ENCODE assay signal across 11 cellular contexts in the genomic region with DNA sequence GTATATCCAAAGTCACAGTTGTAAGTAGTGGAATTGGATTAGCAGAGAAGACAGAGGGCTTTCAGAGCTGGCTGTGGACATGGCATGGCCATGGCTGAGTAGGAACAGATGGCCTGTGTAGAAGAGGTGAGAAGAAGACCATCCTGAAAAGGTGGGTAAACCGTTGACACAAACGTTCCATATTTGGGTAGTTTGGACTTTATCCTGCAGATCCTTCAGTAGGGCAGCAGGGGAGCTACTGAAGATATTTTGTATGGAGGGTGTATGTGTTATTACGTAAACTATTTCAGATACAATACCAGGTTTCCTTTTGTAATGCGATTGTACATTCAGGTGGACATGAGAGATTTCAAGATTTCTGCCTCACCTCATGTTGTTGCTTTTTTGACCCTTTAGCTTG. TPM values are rescaled to one million over a fixed set of nuclear protein-coding genes. Genes with fewer than 3 reads are reported as not detected.
DNase-seq lines count a peak whose midpoint lies in the region; ATAC-seq and TF ChIP-seq lines count a peak whose summit lies in the region.
"Had no signal": no experiment of that assay in that cellular context is flagged by ENCODE, and none has a peak within 500 bp of the region (broad histone marks: within the 10 kb centered on the region; RNA-seq: fewer than 3 reads in every experiment).

No MANE protein-coding gene starts in this region.

- peaks cover 2% of the 10 kb centered on the region for H3K36me3 Mint-ChIP-seq in T-helper 17 cell (ENCODE audit: low read depth)

- H3K27me3 Mint-ChIP-seq in T-helper 17 cell, result no peaks in the 10 kb centered on the region

- H3K4me3 Mint-ChIP-seq in T-helper 17 cell, result peak overlapping the region; percentile 98

- DNase-seq in cardiac muscle cell (ENCODE audit: low read depth in 1 of 2, low spot score in 1 of 2) (peak in 1 of 2 donors; percentile 27), right atrium auricular region (ENCODE audit: low spot score) (no peak), T-helper 17 cell (no peak), fibroblast of the aortic adventitia (ENCODE audit: low read depth) (no peak), inferior parietal cortex (ENCODE audit: extremely low spot score) (no peak), spleen (no peak), tibial artery (no peak)
- DNase-seq: activated CD8-positive, alpha-beta memory T cell treated with anti-CD3 and anti-CD28 coated beads, Interleukin-2, amount 50 U/mL, for 4 hours; foreskin melanocyte; NCI-H526 had no signal

- peaks cover 25% of the 10 kb centered on the region for H3K36me3 ChIP-seq in cardiac muscle cell
- H3K36me3 ChIP-seq in right atrium auricular region, result peaks cover 32% of the 10 kb centered on the region
- H3K36me3 ChIP-seq in stomach smooth muscle (ENCODE audit: control insufficient read depth in 2 of 2, insufficient read depth in 2 of 2, low read length in 2 of 2), result peaks cover 14 to 16% of the 10 kb centered on the region in 2 donors
- peaks cover 0 to 49% (median 27%) of the 10 kb centered on the region in 6 donors for H3K36me3 ChIP-seq in spleen
- H3K36me3 ChIP-seq in tibial artery, result peaks cover 23 to 33% (median 26%) of the 10 kb centered on the region in 3 donors

- no peak for ATAC-seq in T-helper 17 cell

- intact Hi-C loops in spleen (cut with DNase I; ENCODE audit: low total_unique reads), result no loop called here
- intact Hi-C loops in tibial artery (cut with DNase I; ENCODE audit: low total_unique reads), result no loop called here

- TF ChIP-seq POLR2A in spleen (IDR thresholded peaks at IDR 0.05), result no peak

- H3K9me3 ChIP-seq in cardiac muscle cell (ENCODE audit: low read depth) (no peaks in the 10 kb centered on the region), right atrium auricular region (no peaks in the 10 kb centered on the region), T-helper 17 cell (ENCODE audit: control insufficient read depth, low read length, poor library complexity, severe bottlenecking) (no peaks in the 10 kb centered on the region), stomach smooth muscle (ENCODE audit: control insufficient read depth in 2 of 2, low read length in 2 of 2) (no peaks in the 10 kb centered on the region), spleen (peaks cover 0 to 5% (median 0%) of the 10 kb centered on the region in 8 donors), tibial artery (no peaks in the 10 kb centered on the region)

- H3K4me1 ChIP-seq in cardiac muscle cell (ENCODE audit: low read depth) (peaks cover 10% of the 10 kb centered on the region), right atrium auricular region (peaks cover 0 to 40% of the 10 kb centered on the region in 2 donors), stomach smooth muscle (ENCODE audit: control insufficient read depth, insufficient read depth, low read length) (peaks cover 32% of the 10 kb centered on the region), spleen (peaks cover 24 to 68% (median 42%) of the 10 kb centered on the region in 6 donors), tibial artery (peaks cover 0 to 44% (median 26%) of the 10 kb centered on the region in 4 donors)

- peak overlapping the region; percentile 43 for H3K27ac Mint-ChIP-seq in T-helper 17 cell

- WGBS in spleen, 5 donors, result 43 to 69% (median 60%) methylated on average over 4 of the region's 4 CpGs

- no peak overlapping the region for H3K4me3 ChIP-seq in cardiac muscle cell
- H3K4me3 ChIP-seq in right atrium auricular region, result no peak overlapping the region
- H3K4me3 ChIP-seq in fibroblast of the aortic adventitia (ENCODE audit: low read depth, low read length), result peak overlapping the region; percentile 93
- H3K4me3 ChIP-seq in stomach smooth muscle (ENCODE audit: low read length in 2 of 2), result peak overlapping the region in 1 of 2 donors; percentile 40
- peak overlapping the region in 2 of 8 donors; percentile 71 to 87 for H3K4me3 ChIP-seq in spleen
- no peak overlapping the region for H3K4me3 ChIP-seq in tibial artery

- H3K27ac ChIP-seq in cardiac muscle cell (no peak overlapping the region), right atrium auricular region (peak overlapping the region in 1 of 2 donors; percentile 92), stomach smooth muscle (ENCODE audit: low read length) (peak overlapping the region; percentile 31), spleen (no peak overlapping the region), tibial artery (peak overlapping the region in 1 of 2 donors; percentile 96)

- H3K27me3 ChIP-seq in cardiac muscle cell (no peaks in the 10 kb centered on the region), right atrium auricular region (no peaks in the 10 kb centered on the region), stomach smooth muscle (ENCODE audit: control insufficient read depth in 1 of 2, insufficient read depth in 2 of 2, low read length in 2 of 2) (no peaks in the 10 kb centered on the region), spleen (replicated peaks in 1 of 7) (no peaks in the 10 kb centered on the region), tibial artery (no peaks in the 10 kb centered on the region)

- TF ChIP-seq CTCF in cardiac muscle cell (IDR thresholded peaks at IDR 0.05; ENCODE audit: low read depth, low read length), result peak; percentile 17
- TF ChIP-seq CTCF in right atrium auricular region (IDR thresholded peaks at IDR 0.05), result no peak
- TF ChIP-seq CTCF in fibroblast of the aortic adventitia (IDR thresholded peaks at IDR 0.05; ENCODE audit: insufficient read depth, low read length), result peak; percentile 30
- no peak for TF ChIP-seq CTCF in spleen (IDR thresholded peaks at IDR 0.05 in 8 of 11, conservative IDR thresholded peaks at IDR 0.05 in 3 of 11)
- TF ChIP-seq CTCF in tibial artery (IDR thresholded peaks at IDR 0.05), result no peak

- peak overlapping the region; percentile 0 to 42 for H3K9ac ChIP-seq in stomach smooth muscle (ENCODE audit: low read length in 2 of 2)

- peaks cover 19% of the 10 kb centered on the region for H3K4me1 Mint-ChIP-seq in T-helper 17 cell

RNA-seq across cellular contexts. Expression of gene UTP11, which starts 1.6 kb away (rescaled TPM):
- total RNA-seq in cardiac muscle cell, result 55.4 and 57.7 TPM in 2 replicates
- 42.7 and 57.0 TPM in 2 replicates for polyA plus RNA-seq in cardiac muscle cell
- total RNA-seq in right atrium auricular region, result 10 to 100 TPM; 29.2 to 53.7 TPM
- total RNA-seq in T-helper 17 cell, result 10 to 100 TPM in 1 of 2 donors, 1 to 10 TPM in 1; 8.7 to 12.3 TPM
- 23.1 and 68.1 TPM in 2 replicates for total RNA-seq in fibroblast of the aortic adventitia (ENCODE audit: low replicate concordance)
- 10 to 100 TPM; 19.2 to 51.4 (median 23.7) TPM for total RNA-seq in spleen
- polyA plus RNA-seq in spleen, result 10 to 100 TPM; 12.5 to 21.0 (median 20.6) TPM

RNA-seq across cellular contexts. Expression of gene FHL3, which starts 8.9 kb away (rescaled TPM):
- total RNA-seq in cardiac muscle cell (27.5 and 47.4 TPM in 2 replicates), right atrium auricular region (10 to 100 TPM in 1 of 2 donors, 1 to 10 TPM in 1; 8.0 to 16.0 TPM), T-helper 17 cell (1 to 10 TPM; 3.6 to 4.9 TPM), fibroblast of the aortic adventitia (ENCODE audit: low replicate concordance) (6.1 and 15.6 TPM in 2 replicates), spleen (10 to 100 TPM; 13.0 to 39.9 (median 19.5) TPM)
- polyA plus RNA-seq in cardiac muscle cell (33.0 and 38.6 TPM in 2 replicates), spleen (10 to 100 TPM in 1 of 3 donors, 1 to 10 TPM in 2; 8.6 to 14.0 (median 9.3) TPM)

RNA-seq across cellular contexts. Expression of gene SF3A3, which starts 24.3 kb away (rescaled TPM):
- 48.0 and 51.1 TPM in 2 replicates for total RNA-seq in cardiac muscle cell
- polyA plus RNA-seq in cardiac muscle cell, result 47.7 and 58.9 TPM in 2 replicates
- 10 to 100 TPM; 20.4 to 22.1 TPM for total RNA-seq in right atrium auricular region
- 10 to 100 TPM; 43.9 to 48.8 TPM for total RNA-seq in T-helper 17 cell
- total RNA-seq in fibroblast of the aortic adventitia (ENCODE audit: low replicate concordance), result 75.2 and 87.7 TPM in 2 replicates
- total RNA-seq in spleen, result 10 to 100 TPM; 44.5 to 64.3 (median 53.6) TPM
- polyA plus RNA-seq in spleen, result 10 to 100 TPM; 19.7 to 24.9 (median 22.1) TPM

RNA-seq across cellular contexts. Expression of gene POU3F1, which starts 32.4 kb away (rescaled TPM):
- total RNA-seq in cardiac muscle cell (0.30 TPM in 1 of 2 replicates, not detected in the other), right atrium auricular region (not detected), T-helper 17 cell (under 1 TPM in 1 of 2 donors, not detected in 1; 0.17 TPM), fibroblast of the aortic adventitia (ENCODE audit: low replicate concordance) (not detected in 2 replicates), spleen (under 1 TPM in 4 of 7 donors, not detected in 3; 0.17 to 0.60 (median 0.30) TPM)
- polyA plus RNA-seq in cardiac muscle cell (0.07 TPM in 1 of 2 replicates, not detected in the other), spleen (under 1 TPM; 0.07 to 0.38 (median 0.08) TPM)

Comparison
In these comparisons a context has a peak if more than half of its experiments do, and no peak if none do; other contexts are left out.
1. CTCF ChIP-seq: peak in cardiac muscle cell (single experiment) and fibroblast of the aortic adventitia (single experiment); none in right atrium auricular region (0 of 2), spleen (0 of 11) and tibial artery (0 of 2).